10 cellular contexts compared by ENCODE assay signal in the genomic region with DNA sequence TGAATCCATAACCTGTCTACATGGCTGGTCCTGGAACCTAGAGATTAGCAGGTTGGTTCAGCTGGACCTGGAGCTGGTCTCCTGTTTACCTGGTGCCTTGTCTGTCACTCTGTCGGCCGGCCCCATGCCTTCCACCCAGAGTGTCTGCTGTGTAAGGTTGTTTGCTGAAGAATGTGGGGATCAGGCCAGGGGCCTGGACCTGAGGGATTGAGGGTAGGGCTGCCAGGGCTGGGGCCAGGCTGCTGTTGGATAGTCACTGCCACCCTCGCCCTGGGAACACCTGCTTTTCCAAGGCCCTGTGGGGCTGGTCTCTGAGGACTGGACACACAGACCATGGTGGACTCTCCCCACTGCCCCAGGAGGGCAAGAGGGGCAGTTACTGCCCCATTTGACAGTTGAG. TPM values are rescaled to one million over a fixed set of nuclear protein-coding genes. Genes with fewer than 3 reads are reported as not detected.
A peak's percentile ranks its signal among the peaks of the same experiment; 100 is the strongest.
DNase-seq lines count a peak whose midpoint lies in the region; ATAC-seq, FAIRE-seq and TF ChIP-seq lines count a peak whose summit lies in the region.
"Had no signal": no experiment of that assay in that cellular context is flagged by ENCODE, and none has a peak within 500 bp of the region (broad histone marks: within the 10 kb centered on the region; RNA-seq: fewer than 3 reads in every experiment).

No MANE protein-coding gene starts in this region.

- H3K9me3 ChIP-seq in Caco-2 (no peaks in the 10 kb centered on the region), kidney (ENCODE audit: control insufficient read depth in 1 of 2, low read length in 2 of 2) (no peaks in the 10 kb centered on the region), spleen (no peaks in the 10 kb centered on the region)
- H3K9me3 ChIP-seq: SJCRH30 had no signal

- H3K27ac ChIP-seq in kidney (ENCODE audit: low read depth in 2 of 2, low read length in 2 of 2) (no peak overlapping the region), spleen (peak overlapping the region in 6 of 8 donors; percentile 3 to 90 (median 87))
- H3K27ac ChIP-seq: SJCRH30 had no signal

- peak overlapping the region in 1 of 2 donors; percentile 34 for H3K9ac ChIP-seq in kidney (ENCODE audit: low read length in 2 of 2)

- no peak for TF ChIP-seq CTCF in Caco-2 (IDR thresholded peaks at IDR 0.05; ENCODE audit: insufficient read depth in 1 of 2, low read depth in 1 of 2, low read length in 1 of 2, severe bottlenecking in 1 of 2, unreplicated experiment in 1 of 2)
- no peak for TF ChIP-seq CTCF in activated B cell treated with CpG ODN at 0.5 μM for 24 hours (IDR thresholded peaks at IDR 0.05)
- no peak for TF ChIP-seq CTCF in kidney (IDR thresholded peaks at IDR 0.05; ENCODE audit: borderline replicate concordance, extremely low read depth, insufficient read depth)
- no peak for TF ChIP-seq CTCF in spleen (IDR thresholded peaks at IDR 0.05 in 8 of 11, conservative IDR thresholded peaks at IDR 0.05 in 3 of 11)
- no peak for TF ChIP-seq CTCF in GM13977 (IDR thresholded peaks at IDR 0.05; ENCODE audit: extremely low read depth, insufficient read depth, missing control alignments)

- H3K4me3 ChIP-seq in Caco-2 (ENCODE audit: low read depth, low read length) (peak overlapping the region; percentile 44; the same call in 1 of the 2 replicates), kidney (ENCODE audit: low read length in 2 of 2) (peak overlapping the region; percentile 64 to 82), spleen (peak overlapping the region; percentile 43 to 87 (median 69))
- H3K4me3 ChIP-seq: SJCRH30 had no signal

- H3K27me3 Mint-ChIP-seq in Caco-2 (ENCODE audit: insufficient read depth, unreplicated experiment) (no peaks in the 10 kb centered on the region), activated B cell treated with CpG ODN at 0.5 μM for 24 hours (peaks cover 8% of the 10 kb centered on the region)

- peaks cover 9% of the 10 kb centered on the region for H3K4me1 Mint-ChIP-seq in Caco-2 (ENCODE audit: low read depth, unreplicated experiment)
- peaks cover 12% of the 10 kb centered on the region for H3K4me1 Mint-ChIP-seq in activated B cell treated with CpG ODN at 0.5 μM for 24 hours

- no TSS peak for BruUV-seq in Caco-2 (replicated peaks; lab: Mats Ljungman, UMichigan)

- POLR2A ChIA-PET in Caco-2 (lab: Charles Lee), result no interaction called here
- POLR2A ChIA-PET in activated B cell treated with CpG ODN at 0.5 μM for 24 hours (lab: Charles Lee), result interaction anchor here (0.6 to 1.6 kb wide), 2 partner anchors 127 to 628 kb away, joined by 9 to 12 read pairs; partner anchors contain the start of gene TRAF7

- intact Hi-C loops in Caco-2 (cut with micrococcal nuclease; ENCODE audit: unreplicated experiment) (no loop called here), activated B cell treated with CpG ODN at 0.5 μM for 24 hours (cut with micrococcal nuclease) (no loop called here), kidney (cut with DNase I) (loop anchor here (10.0 kb wide), 1 partner anchor 117 kb away; the partner anchor contains the start of gene RAB26), spleen (cut with DNase I; ENCODE audit: low total_unique reads) (loop anchor here (5.0 kb wide), 1 partner anchor 124 kb away; no protein-coding TSS in a partner anchor)

- ATAC-seq in activated B cell treated with CpG ODN at 0.5 μM for 24 hours (ENCODE audit: low read depth) (no peak), GM21786 (IDR thresholded peaks at IDR 0.05; ENCODE audit: unreplicated experiment) (no peak), HG03039 (IDR thresholded peaks at IDR 0.05; ENCODE audit: unreplicated experiment) (no peak)

- no peak for TF ChIP-seq POLR2A in spleen (IDR thresholded peaks at IDR 0.05)

- peaks cover 10% of the 10 kb centered on the region; the same call in 1 of the 2 replicates for H3K4me1 ChIP-seq in Caco-2
- peaks cover 0 to 38% of the 10 kb centered on the region in 2 donors for H3K4me1 ChIP-seq in kidney (ENCODE audit: control insufficient read depth in 1 of 2, insufficient read depth in 1 of 2, low read depth in 1 of 2, low read length in 2 of 2)
- peaks cover 19 to 98% (median 84%) of the 10 kb centered on the region in 6 donors for H3K4me1 ChIP-seq in spleen

- no peaks in the 10 kb centered on the region for H3K36me3 Mint-ChIP-seq in Caco-2 (ENCODE audit: insufficient read depth, unreplicated experiment)
- H3K36me3 Mint-ChIP-seq in activated B cell treated with CpG ODN at 0.5 μM for 24 hours (ENCODE audit: low read depth), result no peaks in the 10 kb centered on the region

- H3K27ac Mint-ChIP-seq in Caco-2 (ENCODE audit: unreplicated experiment) (no peak overlapping the region), activated B cell treated with CpG ODN at 0.5 μM for 24 hours (no peak overlapping the region)

- no peaks in the 10 kb centered on the region for H3K9me3 Mint-ChIP-seq in Caco-2 (ENCODE audit: unreplicated experiment)
- H3K9me3 Mint-ChIP-seq in activated B cell treated with CpG ODN at 0.5 μM for 24 hours, result no peaks in the 10 kb centered on the region
- H3K9me3 Mint-ChIP-seq: neural crest cell had no signal

- FAIRE-seq in kidney (lab: Jason Lieb, UNC), result no peak

- H3K36me3 ChIP-seq in Caco-2 (ENCODE audit: control insufficient read depth, insufficient read depth, low read length), result no peaks in the 10 kb centered on the region
- no peaks in the 10 kb centered on the region for H3K36me3 ChIP-seq in kidney (ENCODE audit: control insufficient read depth in 1 of 2, insufficient read depth in 2 of 2, low read length in 2 of 2)
- H3K36me3 ChIP-seq in spleen, result peaks cover 0 to 15% (median 0%) of the 10 kb centered on the region in 6 donors
- H3K36me3 ChIP-seq: SJCRH30 had no signal

- CTCF ChIA-PET in Caco-2 (lab: Charles Lee) (interaction anchor here (1.0 kb wide), 1 partner anchor 19 kb away, joined by 3 read pairs; the partner anchor contains the start of genes NTHL1 and TSC2), activated B cell treated with CpG ODN at 0.5 μM for 24 hours (lab: Charles Lee) (interaction anchor here (1.8 kb wide), 1 partner anchor 112 kb away, joined by 7 read pairs; no protein-coding TSS in a partner anchor)

- DNase-seq in Caco-2, result no peak
- DNase-seq in activated B cell treated with CpG ODN at 0.5 μM for 24 hours, result no peak
- DNase-seq in kidney, result no peak
- no peak for DNase-seq in spleen
- no peak for DNase-seq in GM13977 (ENCODE audit: low spot score)
- DNase-seq in NCI-H1930 (lab: John Stamatoyannopoulos, UW), result no peak
- DNase-seq: SJCRH30 had no signal

- H3K4me3 Mint-ChIP-seq in Caco-2 (ENCODE audit: unreplicated experiment), result peak overlapping the region; percentile 73
- peak overlapping the region; percentile 69 for H3K4me3 Mint-ChIP-seq in activated B cell treated with CpG ODN at 0.5 μM for 24 hours

- in situ Hi-C loops in GM13977 (cut with MboI; ENCODE audit: low pct_unique_long_range_greater_than_20kb, low sequenced_read_pairs, unreplicated experiment), result no loop called here

- H3K27me3 ChIP-seq in Caco-2 (replicated peaks; ENCODE audit: control insufficient read depth, insufficient read depth, low read length) (no peaks in the 10 kb centered on the region), spleen (replicated peaks in 1 of 7) (peaks cover 0 to 48% (median 7%) of the 10 kb centered on the region in 7 donors)

- WGBS in spleen, 5 donors, result 55 to 79% (median 76%) methylated on average over 2 to 3 of the region's 3 CpGs

RNA-seq across cellular contexts. Expression of gene NHERF2, which starts 1.4 kb away (rescaled TPM):
- total RNA-seq in Caco-2 (2022) (21.8 and 26.6 TPM in 2 replicates), activated B cell treated with CpG ODN at 0.5 μM for 24 hours (0.56 and 0.93 TPM in 2 replicates), kidney (238 TPM), spleen (100 to 1,000 TPM in 4 of 7 donors, 10 to 100 TPM in 3; 62.4 to 179 (median 126) TPM)
- polyA plus RNA-seq in kidney (ENCODE audit: insufficient read depth, low read depth, low replicate concordance) (405 TPM), spleen (100 to 1,000 TPM in 1 of 3 donors, 10 to 100 TPM in 2; 64.6 to 218 (median 71.2) TPM)

RNA-seq across cellular contexts. Expression of gene NPW, which starts 8.6 kb away (rescaled TPM):
- total RNA-seq in Caco-2 (2022) (6.1 and 8.8 TPM in 2 replicates), activated B cell treated with CpG ODN at 0.5 μM for 24 hours (1.5 and 1.7 TPM in 2 replicates), kidney (not detected), spleen (1 to 10 TPM in 1 of 7 donors, under 1 TPM in 3, not detected in 3; 0.51 to 1.9 (median 0.89) TPM)
- polyA plus RNA-seq in kidney (ENCODE audit: insufficient read depth, low read depth, low replicate concordance) (not detected), spleen (1 to 10 TPM in 2 of 3 donors, under 1 TPM in 1; 0.30 to 2.5 (median 2.3) TPM)

RNA-seq across cellular contexts. Expression of gene ZNF598, which starts 18.5 kb away (rescaled TPM):
- 43.7 and 50.4 TPM in 2 replicates for total RNA-seq in Caco-2 (2022)
- 56.4 and 59.3 TPM in 2 replicates for total RNA-seq in activated B cell treated with CpG ODN at 0.5 μM for 24 hours
- 34.9 TPM for total RNA-seq in kidney
- 14.3 TPM for polyA plus RNA-seq in kidney (ENCODE audit: insufficient read depth, low read depth, low replicate concordance)
- total RNA-seq in spleen, result 10 to 100 TPM; 34.6 to 56.2 (median 47.2) TPM
- polyA plus RNA-seq in spleen, result 10 to 100 TPM; 21.8 to 45.5 (median 29.0) TPM

RNA-seq across cellular contexts. Expression of gene NTHL1, which starts 19.5 kb away (rescaled TPM):
- total RNA-seq in Caco-2 (2022) (34.3 and 38.6 TPM in 2 replicates), activated B cell treated with CpG ODN at 0.5 μM for 24 hours (10.5 and 11.5 TPM in 2 replicates), kidney (15.3 TPM), spleen (10 to 100 TPM in 6 of 7 donors, 1 to 10 TPM in 1; 9.6 to 29.6 (median 20.0) TPM)
- polyA plus RNA-seq in kidney (ENCODE audit: insufficient read depth, low read depth, low replicate concordance) (36.0 TPM), spleen (10 to 100 TPM; 31.3 to 52.1 (median 37.0) TPM)

RNA-seq across cellular contexts. Expression of gene TSC2, which starts 19.6 kb away (rescaled TPM):
- total RNA-seq in Caco-2 (2022) (109 and 112 TPM in 2 replicates), activated B cell treated with CpG ODN at 0.5 μM for 24 hours (130 and 139 TPM in 2 replicates), kidney (151 TPM), spleen (100 to 1,000 TPM in 4 of 7 donors, 10 to 100 TPM in 3; 63.8 to 185 (median 103) TPM)
- polyA plus RNA-seq in kidney (ENCODE audit: insufficient read depth, low read depth, low replicate concordance) (40.0 TPM), spleen (10 to 100 TPM; 20.7 to 82.0 (median 53.3) TPM)

Comparison
In these comparisons a context has a peak if more than half of its experiments do, and no peak if none do; other contexts are left out.
1. H3K27ac ChIP-seq: peak in spleen (6 of 8); none in kidney (0 of 2).
2. RNA of gene NHERF2, which starts 1.4 kb away (total RNA-seq): 238 TPM in kidney (single experiment), 62.4 to 179 TPM in spleen and 21.8 to 26.6 TPM in Caco-2; 0.56 to 0.93 TPM in activated B cell treated with CpG ODN at 0.5 μM for 24 hours; every median in the first group is over 10 times any median in the second.
3. intact Hi-C loops: an anchor here in kidney (10.0 kb wide) and spleen (5.0 kb wide); none called in Caco-2 and activated B cell treated with CpG ODN at 0.5 μM for 24 hours.
4. Peak in every context shown above with its lines, with median percentiles within 50 percentile points of each other: H3K4me3 ChIP-seq.